8 cellular contexts compared by ENCODE assay signal in the genomic region with DNA sequence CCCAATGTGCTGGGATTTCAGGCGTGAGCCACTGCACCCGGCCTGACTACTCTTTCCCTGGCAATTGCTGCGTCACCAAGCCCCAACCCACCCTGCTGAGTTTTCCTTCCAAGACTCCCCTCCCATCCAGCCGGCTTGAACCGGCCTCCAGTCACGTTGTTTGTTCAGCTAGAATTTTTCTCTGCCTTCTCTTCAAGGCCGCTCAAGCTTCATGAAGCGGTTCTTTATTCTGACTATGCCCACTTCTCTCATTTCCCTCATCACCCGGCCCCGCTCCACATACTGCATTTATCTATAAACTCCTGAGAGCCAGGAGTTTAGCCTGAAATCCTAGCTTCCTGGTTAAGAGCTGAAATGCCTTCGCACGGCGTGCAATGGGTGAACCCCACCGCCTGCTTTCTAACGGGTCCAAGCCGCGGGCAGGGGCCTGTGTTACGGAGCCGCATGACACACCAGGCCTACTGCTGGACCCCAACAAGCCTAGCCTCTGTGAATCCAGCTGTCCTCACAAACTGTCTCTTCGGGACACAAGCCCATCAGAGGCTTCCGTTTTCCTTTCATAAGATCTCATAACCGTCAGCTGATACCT. TPM values are rescaled to one million over a fixed set of nuclear protein-coding genes. Genes with fewer than 3 reads are reported as not detected.
DNase-seq lines count a peak whose midpoint lies in the region; ATAC-seq, FAIRE-seq and TF ChIP-seq lines count a peak whose summit lies in the region.

No MANE protein-coding gene starts in this region.

- H3K4me1 ChIP-seq in esophagus squamous epithelium (peaks cover 4 to 22% (median 11%) of the 10 kb centered on the region in 3 donors), sigmoid colon (peaks cover 0 to 16% (median 6%) of the 10 kb centered on the region in 4 donors), kidney (ENCODE audit: control insufficient read depth in 1 of 2, insufficient read depth in 1 of 2, low read depth in 1 of 2, low read length in 2 of 2) (no peaks in the 10 kb centered on the region)

- H3K4me2 ChIP-seq in SU-DHL-6 (ENCODE audit: low read depth, low read length, poor library complexity, severe bottlenecking), result peak overlapping the region; percentile 56

- H3F3A ChIP-seq in SU-DHL-6 (ENCODE audit: insufficient read depth), result no peaks in the 10 kb centered on the region

- H3K79me2 ChIP-seq in SU-DHL-6 (ENCODE audit: insufficient read depth, low read length), result peaks cover 29% of the 10 kb centered on the region

- no peak for FAIRE-seq in kidney (lab: Jason Lieb, UNC)

- no peak for DNase-seq in GM12864 (ENCODE audit: low read depth)
- no peak for DNase-seq in esophagus squamous epithelium (lab: John Stamatoyannopoulos, UW)
- DNase-seq in sigmoid colon, result no peak
- DNase-seq in kidney, result no peak
- DNase-seq in GM20000 (ENCODE audit: low spot score), result no peak

- H3K36me3 ChIP-seq in SU-DHL-6 (ENCODE audit: low read length) (no peaks in the 10 kb centered on the region), esophagus squamous epithelium (peaks cover 0 to 11% (median 0%) of the 10 kb centered on the region in 3 donors), sigmoid colon (no peaks in the 10 kb centered on the region), kidney (ENCODE audit: control insufficient read depth in 1 of 2, insufficient read depth in 2 of 2, low read length in 2 of 2) (no peaks in the 10 kb centered on the region)

- ATAC-seq in GM18519 (IDR thresholded peaks at IDR 0.05; ENCODE audit: low FRiP score, unreplicated experiment) (no peak), HG03378 (IDR thresholded peaks at IDR 0.05; ENCODE audit: unreplicated experiment) (no peak)

- H3K9me3 ChIP-seq in SU-DHL-6 (ENCODE audit: insufficient read depth, low read length) (no peaks in the 10 kb centered on the region), esophagus squamous epithelium (no peaks in the 10 kb centered on the region), sigmoid colon (no peaks in the 10 kb centered on the region), kidney (ENCODE audit: control insufficient read depth in 1 of 2, low read length in 2 of 2) (no peaks in the 10 kb centered on the region)

- H2AFZ ChIP-seq in SU-DHL-6 (ENCODE audit: low read depth, low read length, severe bottlenecking), result peak overlapping the region; percentile 54

- peak overlapping the region; percentile 79; the same call in 1 of the 2 replicates for H3K4me3 ChIP-seq in GM12864 (ENCODE audit: low read depth, low read length)
- peak overlapping the region; percentile 49 for H3K4me3 ChIP-seq in SU-DHL-6 (ENCODE audit: insufficient read depth, low read length, poor library complexity, severe bottlenecking)
- H3K4me3 ChIP-seq in esophagus squamous epithelium, result peak overlapping the region in 3 of 4 donors; percentile 64 to 83 (median 71)
- peak overlapping the region in 3 of 4 donors; percentile 73 to 87 (median 87) for H3K4me3 ChIP-seq in sigmoid colon
- H3K4me3 ChIP-seq in kidney (ENCODE audit: low read length in 2 of 2), result peak overlapping the region in 1 of 2 donors; percentile 83

- WGBS in esophagus squamous epithelium, 2 donors, result 87 to 90% methylated on average over 16 to 22 of the region's 22 CpGs
- 72 to 88% methylated on average over 22 of the region's 22 CpGs for WGBS in sigmoid colon, 2 donors

- TF ChIP-seq POLR2A in esophagus squamous epithelium (IDR thresholded peaks at IDR 0.05) (no peak), sigmoid colon (IDR thresholded peaks at IDR 0.05) (no peak)

- peak overlapping the region; percentile 44 for H3K9ac ChIP-seq in SU-DHL-6 (ENCODE audit: low read length)
- H3K9ac ChIP-seq in kidney (ENCODE audit: low read length in 2 of 2), result peak overlapping the region in 1 of 2 donors; percentile 88

- H3K27ac ChIP-seq in SU-DHL-6 (ENCODE audit: low read depth, low read length), result no peak overlapping the region
- H3K27ac ChIP-seq in esophagus squamous epithelium, result peak overlapping the region in 2 of 4 donors; percentile 88
- peak overlapping the region; percentile 59 to 81 (median 79) for H3K27ac ChIP-seq in sigmoid colon
- H3K27ac ChIP-seq in kidney (ENCODE audit: low read depth in 2 of 2, low read length in 2 of 2), result peak overlapping the region in 1 of 2 donors; percentile 88

- H3K27me3 ChIP-seq in SU-DHL-6 (ENCODE audit: low read length) (no peaks in the 10 kb centered on the region), esophagus squamous epithelium (peaks cover 0 to 6% (median 0%) of the 10 kb centered on the region in 4 donors), sigmoid colon (no peaks in the 10 kb centered on the region)

- H4K20me1 ChIP-seq in SU-DHL-6 (ENCODE audit: low read depth, low read length), result no peaks in the 10 kb centered on the region

- intact Hi-C loops in esophagus squamous epithelium (cut with DNase I) (no loop called here), sigmoid colon (cut with DNase I) (no loop called here), kidney (cut with DNase I) (no loop called here)

- no peak for TF ChIP-seq EP300 in sigmoid colon (IDR thresholded peaks at IDR 0.05)

- no peaks in the 10 kb centered on the region for H3K9me2 ChIP-seq in SU-DHL-6 (replicated peaks; ENCODE audit: insufficient read depth, low read length)

- no peak for TF ChIP-seq CTCF in GM12864 (IDR thresholded peaks at IDR 0.05; ENCODE audit: low read depth, low read length, missing control alignments)
- no peak for TF ChIP-seq CTCF in SU-DHL-6 (IDR thresholded peaks at IDR 0.05; ENCODE audit: insufficient read depth, low read length, poor library complexity, severe bottlenecking)
- TF ChIP-seq CTCF in esophagus squamous epithelium (IDR thresholded peaks at IDR 0.05), result no peak
- TF ChIP-seq CTCF in sigmoid colon (IDR thresholded peaks at IDR 0.05), result no peak
- TF ChIP-seq CTCF in kidney (IDR thresholded peaks at IDR 0.05; ENCODE audit: borderline replicate concordance, extremely low read depth, insufficient read depth), result no peak
- TF ChIP-seq CTCF in GM20000 (IDR thresholded peaks at IDR 0.05; ENCODE audit: extremely low read depth, missing control alignments), result no peak

RNA-seq across cellular contexts. Expression of a gene that starts 1.0 kb away (rescaled TPM):
- total RNA-seq in esophagus squamous epithelium, result 10 to 100 TPM in 3 of 4 donors, 1 to 10 TPM in 1; 7.0 to 29.0 (median 14.0) TPM
- total RNA-seq in sigmoid colon, result 10 to 100 TPM; 12.6 to 20.9 (median 16.6) TPM
- 10 to 100 TPM in 1 of 3 donors, 1 to 10 TPM in 2; 5.8 to 14.3 (median 8.4) TPM for polyA plus RNA-seq in sigmoid colon
- 23.1 TPM for total RNA-seq in kidney
- polyA plus RNA-seq in kidney (ENCODE audit: insufficient read depth, low read depth, low replicate concordance), result 11.0 TPM

RNA-seq across cellular contexts. Expression of a gene that starts 31.4 kb away (rescaled TPM):
- total RNA-seq in esophagus squamous epithelium (1 to 10 TPM in 1 of 4 donors, under 1 TPM in 2, not detected in 1; under 0.01 to 2.7 (median 0.61) TPM), sigmoid colon (1 to 10 TPM in 3 of 4 donors, under 1 TPM in 1; 0.28 to 2.9 (median 2.0) TPM), kidney (2.8 TPM)
- polyA plus RNA-seq in sigmoid colon (1 to 10 TPM; 1.6 to 4.5 (median 4.2) TPM), kidney (ENCODE audit: insufficient read depth, low read depth, low replicate concordance) (2.3 TPM)
